1 cellular context compared by ENCODE assay signal in the genomic region with DNA sequence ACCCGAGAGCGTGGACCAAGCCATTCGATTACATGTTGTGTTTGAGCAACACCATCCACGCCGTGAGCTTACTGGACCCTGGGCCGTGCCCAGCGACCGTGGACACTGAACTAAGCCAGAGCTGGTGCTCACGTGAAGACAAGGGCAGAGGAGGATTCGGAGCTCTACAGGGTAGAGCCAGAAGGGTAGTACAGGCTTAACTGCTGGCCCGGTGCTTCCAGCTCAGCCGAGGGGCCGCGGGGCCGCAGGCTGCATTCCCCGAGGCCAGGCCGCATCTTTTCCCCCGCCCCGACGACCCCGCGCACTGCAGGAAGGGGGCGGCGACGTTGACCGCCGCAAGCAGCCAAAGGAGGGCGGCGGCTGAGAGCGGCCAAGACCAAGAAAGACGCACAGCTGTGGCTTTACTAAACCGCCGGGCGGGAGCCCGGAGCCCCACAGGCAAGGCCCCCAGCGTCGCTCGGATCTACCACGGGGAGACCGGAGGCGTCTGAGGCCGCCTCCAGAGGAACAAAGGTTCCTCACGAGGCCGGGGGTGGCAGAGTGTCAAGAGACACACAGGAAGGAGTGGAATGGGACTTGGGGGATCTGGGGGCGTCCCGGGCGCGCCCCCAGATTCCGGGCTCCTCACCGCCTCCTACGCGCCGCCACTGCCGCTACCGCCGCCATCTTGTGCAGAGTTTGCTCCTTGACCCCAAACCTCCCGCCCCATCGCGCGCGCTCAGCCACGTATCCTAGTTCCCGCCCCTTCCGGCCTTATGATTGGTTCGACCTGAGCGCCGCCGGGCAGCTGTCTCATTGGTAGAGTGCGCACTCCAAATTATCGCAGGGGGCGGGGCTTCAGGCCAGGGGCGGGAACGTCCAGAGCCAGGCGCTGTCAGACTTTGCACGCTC.
TF ChIP-seq lines count a peak whose summit lies in the region.

A gene (minus strand): TSS at position 680 of the 891 bp plus-strand sequence. CDS start 14 bp downstream, at position 666.

TF ChIP-seq in GM12878, 131 proteins besides CTCF, POLR2A, EP300 and RAD21 (continued from another document and continues in another):
- TF ChIP-seq, protein P1, sequence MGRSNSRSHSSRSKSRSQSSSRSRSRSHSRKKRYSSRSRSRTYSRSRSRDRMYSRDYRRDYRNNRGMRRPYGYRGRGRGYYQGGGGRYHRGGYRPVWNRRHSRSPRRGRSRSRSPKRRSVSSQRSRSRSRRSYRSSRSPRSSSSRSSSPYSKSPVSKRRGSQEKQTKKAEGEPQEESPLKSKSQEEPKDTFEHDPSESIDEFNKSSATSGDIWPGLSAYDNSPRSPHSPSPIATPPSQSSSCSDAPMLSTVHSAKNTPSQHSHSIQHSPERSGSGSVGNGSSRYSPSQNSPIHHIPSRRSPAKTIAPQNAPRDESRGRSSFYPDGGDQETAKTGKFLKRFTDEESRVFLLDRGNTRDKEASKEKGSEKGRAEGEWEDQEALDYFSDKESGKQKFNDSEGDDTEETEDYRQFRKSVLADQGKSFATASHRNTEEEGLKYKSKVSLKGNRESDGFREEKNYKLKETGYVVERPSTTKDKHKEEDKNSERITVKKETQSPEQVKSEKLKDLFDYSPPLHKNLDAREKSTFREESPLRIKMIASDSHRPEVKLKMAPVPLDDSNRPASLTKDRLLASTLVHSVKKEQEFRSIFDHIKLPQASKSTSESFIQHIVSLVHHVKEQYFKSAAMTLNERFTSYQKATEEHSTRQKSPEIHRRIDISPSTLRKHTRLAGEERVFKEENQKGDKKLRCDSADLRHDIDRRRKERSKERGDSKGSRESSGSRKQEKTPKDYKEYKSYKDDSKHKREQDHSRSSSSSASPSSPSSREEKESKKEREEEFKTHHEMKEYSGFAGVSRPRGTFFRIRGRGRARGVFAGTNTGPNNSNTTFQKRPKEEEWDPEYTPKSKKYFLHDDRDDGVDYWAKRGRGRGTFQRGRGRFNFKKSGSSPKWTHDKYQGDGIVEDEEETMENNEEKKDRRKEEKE (IDR thresholded peaks at IDR 0.05), result no peak
- TF ChIP-seq, protein P2, sequence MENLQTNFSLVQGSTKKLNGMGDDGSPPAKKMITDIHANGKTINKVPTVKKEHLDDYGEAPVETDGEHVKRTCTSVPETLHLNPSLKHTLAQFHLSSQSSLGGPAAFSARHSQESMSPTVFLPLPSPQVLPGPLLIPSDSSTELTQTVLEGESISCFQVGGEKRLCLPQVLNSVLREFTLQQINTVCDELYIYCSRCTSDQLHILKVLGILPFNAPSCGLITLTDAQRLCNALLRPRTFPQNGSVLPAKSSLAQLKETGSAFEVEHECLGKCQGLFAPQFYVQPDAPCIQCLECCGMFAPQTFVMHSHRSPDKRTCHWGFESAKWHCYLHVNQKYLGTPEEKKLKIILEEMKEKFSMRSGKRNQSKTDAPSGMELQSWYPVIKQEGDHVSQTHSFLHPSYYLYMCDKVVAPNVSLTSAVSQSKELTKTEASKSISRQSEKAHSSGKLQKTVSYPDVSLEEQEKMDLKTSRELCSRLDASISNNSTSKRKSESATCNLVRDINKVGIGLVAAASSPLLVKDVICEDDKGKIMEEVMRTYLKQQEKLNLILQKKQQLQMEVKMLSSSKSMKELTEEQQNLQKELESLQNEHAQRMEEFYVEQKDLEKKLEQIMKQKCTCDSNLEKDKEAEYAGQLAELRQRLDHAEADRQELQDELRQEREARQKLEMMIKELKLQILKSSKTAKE (IDR thresholded peaks at IDR 0.05; ENCODE audit: low read depth, poor library complexity, severe bottlenecking), result no peak
- TF ChIP-seq EGR1 (IDR thresholded peaks at IDR 0.05; ENCODE audit: borderline replicate concordance in 1 of 2, low read depth in 2 of 2, low read length in 2 of 2) (peak in 1 of 2 experiments; percentile 93; a peak in 2 of 3 replicates), NRF1 (conservative IDR thresholded peaks at IDR 0.05; ENCODE audit: low read depth, low read length) (no peak), POLR2AphosphoS2 (IDR thresholded peaks at IDR 0.05; ENCODE audit: low read depth, low read length) (peak; percentile 97), RBBP5 (conservative IDR thresholded peaks at IDR 0.05) (no peak), BCL11A (IDR thresholded peaks at IDR 0.05; ENCODE audit: low read depth, low read length) (no peak), MEF2A (IDR thresholded peaks at IDR 0.05; ENCODE audit: insufficient read depth, low read depth, low read length) (no peak), PAX8 (IDR thresholded peaks at IDR 0.05) (no peak), CHD2 (IDR thresholded peaks at IDR 0.05; ENCODE audit: borderline replicate concordance, low read depth, low read length) (peak; percentile 85), HDAC6 (IDR thresholded peaks at IDR 0.05; ENCODE audit: unreplicated experiment) (no peak), NR2C2 (IDR thresholded peaks at IDR 0.05; ENCODE audit: borderline replicate concordance, control insufficient read depth, insufficient read length, low read depth) (no peak), TCF12 (IDR thresholded peaks at IDR 0.05; ENCODE audit: low read depth, low read length) (no peak), ZNF24 (IDR thresholded peaks at IDR 0.05) (no peak), NBN (IDR thresholded peaks at IDR 0.05) (peak; percentile 76), MTA2 (IDR thresholded peaks at IDR 0.05; ENCODE audit: low read depth) (peak; percentile 37; the same call in 1 of the 2 replicates), HDAC2 (IDR thresholded peaks at IDR 0.05) (no peak), NR2F1 (conservative IDR thresholded peaks at IDR 0.05) (peak; percentile 97), SUZ12 (IDR thresholded peaks at IDR 0.05; ENCODE audit: unreplicated experiment) (no peak), SP1 (IDR thresholded peaks at IDR 0.05; ENCODE audit: low read depth, low read length) (peak; percentile 68), SMAD5 (IDR thresholded peaks at IDR 0.05; ENCODE audit: low read depth) (peak; percentile 79), SMAD1 (IDR thresholded peaks at IDR 0.05; ENCODE audit: low read depth, partially characterized antibody) (peak; percentile 54), GATAD2B (conservative IDR thresholded peaks at IDR 0.05; ENCODE audit: low read depth) (peak; percentile 70), KAT2A (conservative IDR thresholded peaks at IDR 0.05; ENCODE audit: control insufficient read depth, low read depth, low read length) (no peak)
- TF ChIP-seq, protein P3, sequence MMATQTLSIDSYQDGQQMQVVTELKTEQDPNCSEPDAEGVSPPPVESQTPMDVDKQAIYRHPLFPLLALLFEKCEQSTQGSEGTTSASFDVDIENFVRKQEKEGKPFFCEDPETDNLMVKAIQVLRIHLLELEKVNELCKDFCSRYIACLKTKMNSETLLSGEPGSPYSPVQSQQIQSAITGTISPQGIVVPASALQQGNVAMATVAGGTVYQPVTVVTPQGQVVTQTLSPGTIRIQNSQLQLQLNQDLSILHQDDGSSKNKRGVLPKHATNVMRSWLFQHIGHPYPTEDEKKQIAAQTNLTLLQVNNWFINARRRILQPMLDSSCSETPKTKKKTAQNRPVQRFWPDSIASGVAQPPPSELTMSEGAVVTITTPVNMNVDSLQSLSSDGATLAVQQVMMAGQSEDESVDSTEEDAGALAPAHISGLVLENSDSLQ (IDR thresholded peaks at IDR 0.05), result peak; percentile 77
- TF ChIP-seq, protein P4, sequence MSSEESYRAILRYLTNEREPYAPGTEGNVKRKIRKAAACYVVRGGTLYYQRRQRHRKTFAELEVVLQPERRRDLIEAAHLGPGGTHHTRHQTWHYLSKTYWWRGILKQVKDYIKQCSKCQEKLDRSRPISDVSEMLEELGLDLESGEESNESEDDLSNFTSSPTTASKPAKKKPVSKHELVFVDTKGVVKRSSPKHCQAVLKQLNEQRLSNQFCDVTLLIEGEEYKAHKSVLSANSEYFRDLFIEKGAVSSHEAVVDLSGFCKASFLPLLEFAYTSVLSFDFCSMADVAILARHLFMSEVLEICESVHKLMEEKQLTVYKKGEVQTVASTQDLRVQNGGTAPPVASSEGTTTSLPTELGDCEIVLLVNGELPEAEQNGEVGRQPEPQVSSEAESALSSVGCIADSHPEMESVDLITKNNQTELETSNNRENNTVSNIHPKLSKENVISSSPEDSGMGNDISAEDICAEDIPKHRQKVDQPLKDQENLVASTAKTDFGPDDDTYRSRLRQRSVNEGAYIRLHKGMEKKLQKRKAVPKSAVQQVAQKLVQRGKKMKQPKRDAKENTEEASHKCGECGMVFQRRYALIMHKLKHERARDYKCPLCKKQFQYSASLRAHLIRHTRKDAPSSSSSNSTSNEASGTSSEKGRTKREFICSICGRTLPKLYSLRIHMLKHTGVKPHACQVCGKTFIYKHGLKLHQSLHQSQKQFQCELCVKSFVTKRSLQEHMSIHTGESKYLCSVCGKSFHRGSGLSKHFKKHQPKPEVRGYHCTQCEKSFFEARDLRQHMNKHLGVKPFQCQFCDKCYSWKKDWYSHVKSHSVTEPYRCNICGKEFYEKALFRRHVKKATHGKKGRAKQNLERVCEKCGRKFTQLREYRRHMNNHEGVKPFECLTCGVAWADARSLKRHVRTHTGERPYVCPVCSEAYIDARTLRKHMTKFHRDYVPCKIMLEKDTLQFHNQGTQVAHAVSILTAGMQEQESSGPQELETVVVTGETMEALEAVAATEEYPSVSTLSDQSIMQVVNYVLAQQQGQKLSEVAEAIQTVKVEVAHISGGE (CRISPR knock-in tag; IDR thresholded peaks at IDR 0.05), result no peak
- TF ChIP-seq, protein P5, sequence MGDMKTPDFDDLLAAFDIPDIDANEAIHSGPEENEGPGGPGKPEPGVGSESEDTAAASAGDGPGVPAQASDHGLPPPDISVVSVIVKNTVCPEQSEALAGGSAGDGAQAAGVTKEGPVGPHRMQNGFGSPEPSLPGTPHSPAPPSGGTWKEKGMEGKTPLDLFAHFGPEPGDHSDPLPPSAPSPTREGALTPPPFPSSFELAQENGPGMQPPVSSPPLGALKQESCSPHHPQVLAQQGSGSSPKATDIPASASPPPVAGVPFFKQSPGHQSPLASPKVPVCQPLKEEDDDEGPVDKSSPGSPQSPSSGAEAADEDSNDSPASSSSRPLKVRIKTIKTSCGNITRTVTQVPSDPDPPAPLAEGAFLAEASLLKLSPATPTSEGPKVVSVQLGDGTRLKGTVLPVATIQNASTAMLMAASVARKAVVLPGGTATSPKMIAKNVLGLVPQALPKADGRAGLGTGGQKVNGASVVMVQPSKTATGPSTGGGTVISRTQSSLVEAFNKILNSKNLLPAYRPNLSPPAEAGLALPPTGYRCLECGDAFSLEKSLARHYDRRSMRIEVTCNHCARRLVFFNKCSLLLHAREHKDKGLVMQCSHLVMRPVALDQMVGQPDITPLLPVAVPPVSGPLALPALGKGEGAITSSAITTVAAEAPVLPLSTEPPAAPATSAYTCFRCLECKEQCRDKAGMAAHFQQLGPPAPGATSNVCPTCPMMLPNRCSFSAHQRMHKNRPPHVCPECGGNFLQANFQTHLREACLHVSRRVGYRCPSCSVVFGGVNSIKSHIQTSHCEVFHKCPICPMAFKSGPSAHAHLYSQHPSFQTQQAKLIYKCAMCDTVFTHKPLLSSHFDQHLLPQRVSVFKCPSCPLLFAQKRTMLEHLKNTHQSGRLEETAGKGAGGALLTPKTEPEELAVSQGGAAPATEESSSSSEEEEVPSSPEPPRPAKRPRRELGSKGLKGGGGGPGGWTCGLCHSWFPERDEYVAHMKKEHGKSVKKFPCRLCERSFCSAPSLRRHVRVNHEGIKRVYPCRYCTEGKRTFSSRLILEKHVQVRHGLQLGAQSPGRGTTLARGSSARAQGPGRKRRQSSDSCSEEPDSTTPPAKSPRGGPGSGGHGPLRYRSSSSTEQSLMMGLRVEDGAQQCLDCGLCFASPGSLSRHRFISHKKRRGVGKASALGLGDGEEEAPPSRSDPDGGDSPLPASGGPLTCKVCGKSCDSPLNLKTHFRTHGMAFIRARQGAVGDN (IDR thresholded peaks at IDR 0.05), result peak; percentile 47
- TF ChIP-seq, protein P6, sequence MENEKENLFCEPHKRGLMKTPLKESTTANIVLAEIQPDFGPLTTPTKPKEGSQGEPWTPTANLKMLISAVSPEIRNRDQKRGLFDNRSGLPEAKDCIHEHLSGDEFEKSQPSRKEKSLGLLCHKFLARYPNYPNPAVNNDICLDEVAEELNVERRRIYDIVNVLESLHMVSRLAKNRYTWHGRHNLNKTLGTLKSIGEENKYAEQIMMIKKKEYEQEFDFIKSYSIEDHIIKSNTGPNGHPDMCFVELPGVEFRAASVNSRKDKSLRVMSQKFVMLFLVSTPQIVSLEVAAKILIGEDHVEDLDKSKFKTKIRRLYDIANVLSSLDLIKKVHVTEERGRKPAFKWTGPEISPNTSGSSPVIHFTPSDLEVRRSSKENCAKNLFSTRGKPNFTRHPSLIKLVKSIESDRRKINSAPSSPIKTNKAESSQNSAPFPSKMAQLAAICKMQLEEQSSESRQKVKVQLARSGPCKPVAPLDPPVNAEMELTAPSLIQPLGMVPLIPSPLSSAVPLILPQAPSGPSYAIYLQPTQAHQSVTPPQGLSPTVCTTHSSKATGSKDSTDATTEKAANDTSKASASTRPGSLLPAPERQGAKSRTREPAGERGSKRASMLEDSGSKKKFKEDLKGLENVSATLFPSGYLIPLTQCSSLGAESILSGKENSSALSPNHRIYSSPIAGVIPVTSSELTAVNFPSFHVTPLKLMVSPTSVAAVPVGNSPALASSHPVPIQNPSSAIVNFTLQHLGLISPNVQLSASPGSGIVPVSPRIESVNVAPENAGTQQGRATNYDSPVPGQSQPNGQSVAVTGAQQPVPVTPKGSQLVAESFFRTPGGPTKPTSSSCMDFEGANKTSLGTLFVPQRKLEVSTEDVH (IDR thresholded peaks at IDR 0.05; ENCODE audit: low read depth, partially characterized antibody), result no peak
- TF ChIP-seq, protein P7, sequence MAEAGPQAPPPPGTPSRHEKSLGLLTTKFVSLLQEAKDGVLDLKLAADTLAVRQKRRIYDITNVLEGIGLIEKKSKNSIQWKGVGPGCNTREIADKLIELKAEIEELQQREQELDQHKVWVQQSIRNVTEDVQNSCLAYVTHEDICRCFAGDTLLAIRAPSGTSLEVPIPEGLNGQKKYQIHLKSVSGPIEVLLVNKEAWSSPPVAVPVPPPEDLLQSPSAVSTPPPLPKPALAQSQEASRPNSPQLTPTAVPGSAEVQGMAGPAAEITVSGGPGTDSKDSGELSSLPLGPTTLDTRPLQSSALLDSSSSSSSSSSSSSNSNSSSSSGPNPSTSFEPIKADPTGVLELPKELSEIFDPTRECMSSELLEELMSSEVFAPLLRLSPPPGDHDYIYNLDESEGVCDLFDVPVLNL (IDR thresholded peaks at IDR 0.05; ENCODE audit: low read depth, low read length), result peak; percentile 72
- TF ChIP-seq, protein P8, sequence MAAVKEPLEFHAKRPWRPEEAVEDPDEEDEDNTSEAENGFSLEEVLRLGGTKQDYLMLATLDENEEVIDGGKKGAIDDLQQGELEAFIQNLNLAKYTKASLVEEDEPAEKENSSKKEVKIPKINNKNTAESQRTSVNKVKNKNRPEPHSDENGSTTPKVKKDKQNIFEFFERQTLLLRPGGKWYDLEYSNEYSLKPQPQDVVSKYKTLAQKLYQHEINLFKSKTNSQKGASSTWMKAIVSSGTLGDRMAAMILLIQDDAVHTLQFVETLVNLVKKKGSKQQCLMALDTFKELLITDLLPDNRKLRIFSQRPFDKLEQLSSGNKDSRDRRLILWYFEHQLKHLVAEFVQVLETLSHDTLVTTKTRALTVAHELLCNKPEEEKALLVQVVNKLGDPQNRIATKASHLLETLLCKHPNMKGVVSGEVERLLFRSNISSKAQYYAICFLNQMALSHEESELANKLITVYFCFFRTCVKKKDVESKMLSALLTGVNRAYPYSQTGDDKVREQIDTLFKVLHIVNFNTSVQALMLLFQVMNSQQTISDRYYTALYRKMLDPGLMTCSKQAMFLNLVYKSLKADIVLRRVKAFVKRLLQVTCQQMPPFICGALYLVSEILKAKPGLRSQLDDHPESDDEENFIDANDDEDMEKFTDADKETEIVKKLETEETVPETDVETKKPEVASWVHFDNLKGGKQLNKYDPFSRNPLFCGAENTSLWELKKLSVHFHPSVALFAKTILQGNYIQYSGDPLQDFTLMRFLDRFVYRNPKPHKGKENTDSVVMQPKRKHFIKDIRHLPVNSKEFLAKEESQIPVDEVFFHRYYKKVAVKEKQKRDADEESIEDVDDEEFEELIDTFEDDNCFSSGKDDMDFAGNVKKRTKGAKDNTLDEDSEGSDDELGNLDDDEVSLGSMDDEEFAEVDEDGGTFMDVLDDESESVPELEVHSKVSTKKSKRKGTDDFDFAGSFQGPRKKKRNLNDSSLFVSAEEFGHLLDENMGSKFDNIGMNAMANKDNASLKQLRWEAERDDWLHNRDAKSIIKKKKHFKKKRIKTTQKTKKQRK (IDR thresholded peaks at IDR 0.05; ENCODE audit: low read depth, low read length), result no peak; the same call in 1 of the 2 replicates
